Comparison of ENCODE assay signal across 11 cellular contexts in genomic region chr1:115430717-115431116, GRCh38.
A peak's percentile ranks its signal among the peaks of the same experiment; 100 is the strongest.
DNase-seq lines count a peak whose midpoint lies in the region; ATAC-seq and TF ChIP-seq lines count a peak whose summit lies in the region.
"Had no signal": no experiment of that assay in that cellular context is flagged by ENCODE, and none has a peak within 500 bp of the region (broad histone marks: within the 10 kb centered on the region; RNA-seq: fewer than 3 reads in every experiment).

No MANE protein-coding gene starts in this region.

- H2AK5ac ChIP-seq in mesendoderm (ENCODE audit: low read length), result no peak overlapping the region

- no peak for TF ChIP-seq CTCF in astrocyte of the spinal cord (IDR thresholded peaks at IDR 0.05; ENCODE audit: low read depth, low read length)

- H3K27me3 ChIP-seq in MG63 (no peaks in the 10 kb centered on the region), mesendoderm (ENCODE audit: insufficient read depth, low read length, poor library complexity) (no peaks in the 10 kb centered on the region)

- H3K36me3 ChIP-seq in MG63 (no peaks in the 10 kb centered on the region), mesendoderm (ENCODE audit: control insufficient read depth, insufficient read depth, low read length) (no peaks in the 10 kb centered on the region)
- H3K36me3 ChIP-seq: HAP-1 had no signal

- no peak overlapping the region for H2BK120ac ChIP-seq in mesendoderm (ENCODE audit: low read depth, low read length)

- H3K9me3 ChIP-seq in MG63, result no peaks in the 10 kb centered on the region
- H3K9me3 ChIP-seq: HAP-1 had no signal

- H2BK5ac ChIP-seq in mesendoderm (ENCODE audit: low read length), result no peak overlapping the region

- WGBS in mesendoderm (ENCODE audit: extremely low coverage, insufficient coverage, low lambda C conversion rate), result no CpG with 5 or more reads among the region's 6 CpGs

- H3K9ac ChIP-seq in mesendoderm (ENCODE audit: low read length), result no peak overlapping the region

- H3K18ac ChIP-seq in mesendoderm (ENCODE audit: low read length), result no peak overlapping the region

- H3K56ac ChIP-seq in mesendoderm (ENCODE audit: low read length), result no peak overlapping the region

- peak; percentile 44 for DNase-seq in DMS53 treated with DMSO at 0.1 percent for 48 hours (lab: John Stamatoyannopoulos, UW; ENCODE audit: unreplicated experiment)
- peak; percentile 72 for DNase-seq in MG63
- peak; percentile 87 for DNase-seq in astrocyte of the spinal cord (ENCODE audit: low read depth, low spot score)
- peak; percentile 75 for DNase-seq in mesendoderm
- no peak for DNase-seq in COR-L47 (lab: John Stamatoyannopoulos, UW)
- no peak for DNase-seq in SIG-M5 treated with dmso at 0.1 percent for 504 hours (lab: John Stamatoyannopoulos, UW; ENCODE audit: unreplicated experiment)
- no peak for DNase-seq in NCI-H2107 (lab: John Stamatoyannopoulos, UW)
- DNase-seq: effector memory CD4-positive, alpha-beta T cell; stimulated activated CD4-positive, alpha-beta T cell treated with anti-CD3 and anti-CD28 coated beads, Interleukin-4, amount 100 ng/mL, for 4 hours had no signal

- H3K27ac ChIP-seq in mesendoderm (ENCODE audit: low read depth, low read length), result no peak overlapping the region

- no peaks in the 10 kb centered on the region for H3K4me1 ChIP-seq in mesendoderm (ENCODE audit: control insufficient read depth, low read depth, low read length)
- H3K4me1 ChIP-seq: HAP-1 had no signal

- in situ Hi-C loops in astrocyte of the spinal cord (cut with HindIII; ENCODE audit: low sequenced_read_pairs), result no loop called here

- H3K4ac ChIP-seq in mesendoderm (ENCODE audit: low read depth, low read length), result no peak overlapping the region

- no peak overlapping the region for H3K4me2 ChIP-seq in mesendoderm (ENCODE audit: low read length)

- H4K5ac ChIP-seq in mesendoderm (ENCODE audit: low read length), result no peak overlapping the region

- H2BK15ac ChIP-seq in mesendoderm (replicated peaks; ENCODE audit: low read depth), result no peak overlapping the region

- H4K8ac ChIP-seq in mesendoderm (ENCODE audit: low read depth, low read length), result no peak overlapping the region

- H3K23ac ChIP-seq in mesendoderm (ENCODE audit: low read length), result no peak overlapping the region

- H3K79me1 ChIP-seq in mesendoderm (ENCODE audit: low read length), result no peaks in the 10 kb centered on the region

- ATAC-seq in HG03521 (IDR thresholded peaks at IDR 0.05; ENCODE audit: unreplicated experiment), result no peak

- no peaks in the 10 kb centered on the region for H3K79me2 ChIP-seq in mesendoderm (ENCODE audit: control insufficient read depth, insufficient read depth, low read length)

- H3K4me3 ChIP-seq in MG63, result no peak overlapping the region
- H3K4me3 ChIP-seq in astrocyte of the spinal cord (ENCODE audit: low read depth, low read length), result no peak overlapping the region
- H3K4me3 ChIP-seq in mesendoderm (ENCODE audit: low read length), result no peak overlapping the region
- H3K4me3 ChIP-seq: HAP-1 had no signal

Comparison
In these comparisons a context has a peak if more than half of its experiments do, and no peak if none do; other contexts are left out.
1. DNase-seq: peak in DMS53 treated with DMSO at 0.1 percent for 48 hours (single experiment), MG63 (single experiment), astrocyte of the spinal cord (single experiment) and mesendoderm (single experiment); none in COR-L47 (single experiment), SIG-M5 treated with dmso at 0.1 percent for 504 hours (single experiment) and NCI-H2107 (single experiment).